ENCODE assay signal across 8 cellular contexts in the genomic region with DNA sequence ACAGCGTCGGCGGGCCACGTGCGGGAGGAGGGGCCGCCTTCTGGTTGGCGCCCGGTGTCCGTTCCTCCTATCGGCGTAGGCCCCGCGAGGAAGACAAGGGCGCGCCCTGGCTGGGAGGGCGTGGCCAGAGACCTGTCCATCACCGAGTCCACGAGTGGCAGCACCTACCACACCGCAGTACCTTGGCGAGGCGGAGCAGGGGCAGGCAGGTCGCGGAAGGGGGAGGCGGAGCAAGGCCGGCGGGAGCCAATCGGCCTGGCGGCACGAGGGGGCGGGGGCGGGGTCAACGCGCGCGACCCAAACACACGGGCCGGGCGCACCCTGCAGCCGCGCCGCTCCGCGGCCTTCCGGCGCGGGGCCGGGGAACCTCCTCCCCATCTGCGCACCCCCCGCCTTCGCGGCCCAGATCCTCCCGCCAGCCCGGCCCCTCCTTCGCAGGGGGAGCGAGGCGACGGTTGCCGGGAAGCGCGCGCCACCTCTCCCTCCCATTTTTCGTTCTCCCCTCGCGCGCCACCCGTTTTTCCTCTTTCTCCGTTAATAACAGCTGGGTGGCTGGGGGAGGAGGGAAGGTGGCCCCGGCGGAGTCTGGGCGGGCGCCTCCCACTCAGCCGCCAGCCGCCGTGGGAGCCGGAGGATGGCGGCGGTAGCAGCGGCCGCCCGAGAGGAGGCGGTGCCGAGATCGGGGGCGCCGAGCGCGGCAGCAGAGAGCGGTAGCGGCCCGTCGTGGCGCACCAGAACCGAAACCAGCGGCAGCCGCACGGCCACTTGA. TPM values are rescaled to one million over a fixed set of nuclear protein-coding genes. Genes with fewer than 3 reads are reported as not detected.
DNase-seq lines count a peak whose midpoint lies in the region; ATAC-seq, FAIRE-seq and TF ChIP-seq lines count a peak whose summit lies in the region.

A gene (plus strand): TSS at position 300 of the 769 bp plus-strand sequence. CDS start 761 bp downstream, outside the sequence.

- peak; percentile 94 for FAIRE-seq in GM19239 (lab: Jason Lieb, UNC)

- peak within 1 kb of the TSS; percentile 98 for H3K27ac ChIP-seq in colonic mucosa

- POLR2A ChIA-PET in BJ (lab: Charles Lee): interaction anchor here (0.6 kb wide), 1 partner anchor 38 kb away, joined by 3 read pairs; no protein-coding TSS in a partner anchor

- H3K4me1 ChIP-seq in colonic mucosa: peaks cover 16% of the 10 kb centered on the region

- peak within 1 kb of the TSS; percentile 72 to 90 for H3K9ac ChIP-seq in colonic mucosa (ENCODE audit: low read depth in 2 of 2, low read length in 2 of 2)

- no peaks in the 10 kb centered on the region for H3K36me3 ChIP-seq in BJ (ENCODE audit: control insufficient read depth, insufficient read depth, low read length)
- no peaks in the 10 kb centered on the region for H3K36me3 ChIP-seq in colonic mucosa

- intact Hi-C loops in colonic mucosa (cut with DNase I) (no loop called here), left colon (cut with DNase I, micrococcal nuclease) (no loop called here)

- peak; percentile 93 for DNase-seq in BJ (ENCODE audit: low read depth)
- DNase-seq in GM19239 (ENCODE audit: insufficient read length, low spot score): peak; percentile 81
- peak; percentile 94 to 98 for DNase-seq in NCI-H524 (lab: John Stamatoyannopoulos, UW)
- peak; percentile 98 to 99 for DNase-seq in activated CD4-positive, alpha-beta T cell treated with anti-CD3 and anti-CD28 coated beads for 4 hours
- DNase-seq in colonic mucosa: peak; percentile 98
- peak; percentile 98 to 100 for DNase-seq in left colon
- DNase-seq in stimulated activated CD4-positive, alpha-beta T cell treated with anti-CD3 and anti-CD28 coated beads, Interleukin-1b, Interleukin-23, amount 100 ng/mL, for 48 hours: peak; percentile 100

- H3K4me3 ChIP-seq in BJ (ENCODE audit: low read depth, low read length) (peak within 1 kb of the TSS; percentile 74), colonic mucosa (peak within 1 kb of the TSS; percentile 78)

- TF ChIP-seq CTCF in BJ (IDR thresholded peaks at IDR 0.05; ENCODE audit: insufficient read depth, low read depth, low read length) (peak; percentile 24), colonic mucosa (IDR thresholded peaks at IDR 0.05) (no peak)

- H3K9me3 ChIP-seq in colonic mucosa: no peaks in the 10 kb centered on the region

- CTCF ChIA-PET in BJ (lab: Yijun Ruan, JAX): interaction anchor here (1.1 kb wide), 1 partner anchor 55 kb away, joined by 3 read pairs; no protein-coding TSS in a partner anchor

- no peaks in the 10 kb centered on the region for H3K27me3 ChIP-seq in BJ (ENCODE audit: control insufficient read depth, insufficient read depth, low read length)
- H3K27me3 ChIP-seq in colonic mucosa: no peaks in the 10 kb centered on the region

- ATAC-seq in HG03457 (IDR thresholded peaks at IDR 0.05; ENCODE audit: unreplicated experiment) (peak; percentile 88), left colon (peak; percentile 77)

RNA-seq across cellular contexts. Expression of the gene that starts here (rescaled TPM):
- 1.6 and 2.8 TPM in 2 replicates for polyA plus RNA-seq in BJ (2011; rRNA removed)
- polyA minus RNA-seq in BJ (2011; rRNA and poly(A)+ RNA removed): 0.77 and 0.85 TPM in 2 replicates
- total RNA-seq in colonic mucosa: 10 to 100 TPM; 42.4 to 45.9 TPM
- 10 to 100 TPM; 50.3 TPM for total RNA-seq in left colon

Comparison
In these comparisons a context has a peak if more than half of its experiments do, and no peak if none do; other contexts are left out.
1. Peak in every context shown above with its lines: DNase-seq, ATAC-seq, H3K4me3 ChIP-seq and H3K27ac ChIP-seq.